ENCODE assay signal across 14 cellular contexts in the genomic region with DNA sequence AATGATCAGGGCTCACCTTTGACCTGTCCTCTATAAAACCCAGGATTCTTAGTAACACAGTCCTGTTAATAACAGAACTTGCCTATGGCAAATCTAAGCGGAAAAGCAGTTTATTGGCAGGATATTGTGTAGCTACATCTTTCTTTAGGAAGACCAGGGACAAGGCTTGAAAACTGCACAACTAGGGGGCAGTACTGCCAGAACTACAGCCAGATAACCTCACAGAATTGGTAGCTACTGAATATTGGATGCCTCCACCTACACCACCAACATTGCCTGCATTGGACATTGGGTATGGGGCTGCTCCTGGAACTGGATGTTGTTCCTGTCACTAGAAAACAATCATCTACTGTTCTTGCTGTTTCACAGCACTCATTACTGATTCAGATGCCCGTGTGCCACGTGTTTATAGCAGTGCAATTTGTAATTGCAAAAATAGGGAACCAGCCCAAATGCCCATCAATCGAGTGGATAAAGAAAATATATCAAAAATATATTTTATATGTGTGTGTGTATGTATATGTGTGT. TPM values are rescaled to one million over a fixed set of nuclear protein-coding genes. Genes with fewer than 3 reads are reported as not detected.
DNase-seq lines count a peak whose midpoint lies in the region; ATAC-seq and TF ChIP-seq lines count a peak whose summit lies in the region.
"Had no signal": no experiment of that assay in that cellular context is flagged by ENCODE, and none has a peak within 500 bp of the region (broad histone marks: within the 10 kb centered on the region; RNA-seq: fewer than 3 reads in every experiment).

No MANE protein-coding gene starts in this region.

- H3K9me3 Mint-ChIP-seq in progenitor cell of endocrine pancreas (ENCODE audit: low read depth), result no peaks in the 10 kb centered on the region
- H3K9me3 Mint-ChIP-seq: effector memory CD8-positive, alpha-beta T cell had no signal

- DNase-seq in PC-3 (peak; percentile 4), epithelial cell of esophagus (ENCODE audit: low read depth) (peak; percentile 0), progenitor cell of endocrine pancreas (ENCODE audit: low spot score, unreplicated experiment) (no peak), H4 (ENCODE audit: low spot score) (no peak), occipital lobe (lab: John Stamatoyannopoulos, UW) (no peak), islet precursor cell (no peak), tibial artery (no peak)
- DNase-seq: amniotic stem cell; effector memory CD8-positive, alpha-beta T cell; heart right ventricle; NCI-H1092; NCI-H226 had no signal

- H3K4me1 ChIP-seq in PC-3 (ENCODE audit: insufficient read depth, low read length), result no peaks in the 10 kb centered on the region
- no peaks in the 10 kb centered on the region for H3K4me1 ChIP-seq in tibial artery
- H3K4me1 ChIP-seq: heart right ventricle had no signal

- H3K27me3 ChIP-seq in PC-3 (ENCODE audit: low read length), result no peaks in the 10 kb centered on the region
- H3K27me3 ChIP-seq in tibial artery, result no peaks in the 10 kb centered on the region

- no peak overlapping the region for H3K9ac ChIP-seq in PC-3 (ENCODE audit: low read length)

- no peaks in the 10 kb centered on the region for H3F3A ChIP-seq in PC-3 (ENCODE audit: low read length, unreplicated experiment)

- peaks cover 5% of the 10 kb centered on the region for H3K27me3 Mint-ChIP-seq in progenitor cell of endocrine pancreas
- H3K27me3 Mint-ChIP-seq: effector memory CD8-positive, alpha-beta T cell had no signal

- H3K4me2 ChIP-seq in PC-3 (ENCODE audit: low read length), result no peak overlapping the region

- no peaks in the 10 kb centered on the region for H3K36me3 Mint-ChIP-seq in progenitor cell of endocrine pancreas (ENCODE audit: insufficient read depth)

- H3K9me2 ChIP-seq in PC-3 (replicated peaks; ENCODE audit: low read length), result no peaks in the 10 kb centered on the region

- no peak overlapping the region for H2AFZ ChIP-seq in PC-3 (ENCODE audit: low read length)

- POLR2A ChIA-PET in PC-3 (lab: Charles Lee; ENCODE audit: unreplicated experiment), result interaction anchor here (0.5 kb wide), 1 partner anchor 1083 kb away, joined by 3 read pairs; no protein-coding TSS in a partner anchor

- no peak overlapping the region for H3K4me3 Mint-ChIP-seq in progenitor cell of endocrine pancreas (ENCODE audit: low read depth)
- H3K4me3 Mint-ChIP-seq: effector memory CD8-positive, alpha-beta T cell had no signal

- H4K20me1 ChIP-seq in PC-3 (ENCODE audit: low read length), result no peaks in the 10 kb centered on the region

- H3K4me3 ChIP-seq in PC-3 (ENCODE audit: low read length) (no peak overlapping the region), epithelial cell of esophagus (ENCODE audit: low read length) (no peak overlapping the region), tibial artery (no peak overlapping the region)
- H3K4me3 ChIP-seq: heart right ventricle had no signal

- BruUV-seq in PC-3 (replicated peaks; lab: Mats Ljungman, UMichigan), result no TSS peak

- ATAC-seq in PC-3, result no peak
- ATAC-seq: effector memory CD8-positive, alpha-beta T cell; heart right ventricle had no signal

- H3K4me1 Mint-ChIP-seq in progenitor cell of endocrine pancreas (ENCODE audit: low read depth), result no peaks in the 10 kb centered on the region

- H3K79me2 ChIP-seq in PC-3 (ENCODE audit: low read length), result no peaks in the 10 kb centered on the region

- intact Hi-C loops in PC-3 (cut with micrococcal nuclease) (no loop called here), tibial artery (cut with DNase I; ENCODE audit: low total_unique reads) (no loop called here)

- TF ChIP-seq CTCF in GM12873 (IDR thresholded peaks at IDR 0.05; ENCODE audit: insufficient read depth, low read depth, low read length, missing control alignments), result peak; percentile 42
- peak; percentile 50 for TF ChIP-seq CTCF in PC-3 (conservative IDR thresholded peaks at IDR 0.05; ENCODE audit: low read depth, low read length)
- no peak for TF ChIP-seq CTCF in epithelial cell of esophagus (IDR thresholded peaks at IDR 0.05; ENCODE audit: insufficient read depth, low read depth, low read length, missing control alignments)
- TF ChIP-seq CTCF in progenitor cell of endocrine pancreas (IDR thresholded peaks at IDR 0.05; ENCODE audit: unreplicated experiment), result peak; percentile 23
- TF ChIP-seq CTCF in tibial artery (IDR thresholded peaks at IDR 0.05), result no peak

- CTCF ChIA-PET in PC-3 (lab: Charles Lee), result interaction anchor here (0.6 kb wide), 1 partner anchor 41 kb away, joined by 3 read pairs; no protein-coding TSS in a partner anchor

- H3K36me3 ChIP-seq in PC-3 (ENCODE audit: low read depth, low read length) (no peaks in the 10 kb centered on the region), tibial artery (no peaks in the 10 kb centered on the region)
- H3K36me3 ChIP-seq: heart right ventricle had no signal

- H3K27ac ChIP-seq in PC-3 (ENCODE audit: low read length) (no peak overlapping the region), tibial artery (no peak overlapping the region)
- H3K27ac ChIP-seq: heart right ventricle had no signal

- H3K9me3 ChIP-seq in PC-3 (ENCODE audit: low read length) (no peaks in the 10 kb centered on the region), tibial artery (no peaks in the 10 kb centered on the region)

- no peak overlapping the region for H3K27ac Mint-ChIP-seq in progenitor cell of endocrine pancreas
- H3K27ac Mint-ChIP-seq: effector memory CD8-positive, alpha-beta T cell had no signal

RNA-seq across cellular contexts. Expression of gene REPS2, which starts 47.4 kb away (rescaled TPM):
- total RNA-seq in PC-3 (2014; rRNA removed) (2.6 and 6.3 TPM in 2 replicates), progenitor cell of endocrine pancreas (2.6 and 4.3 TPM in 2 replicates), occipital lobe (37.7 TPM)
- total RNA-seq in H4 (2014; rRNA removed; shearing (Covaris generic)), result 0.53 and 1.1 TPM in 2 replicates
- total RNA-seq: T-helper 2 cell treated with Interferon-gamma antibody and Interleukin-4, amounts not matched to agents 100 ng/mL and 5 ng/mL, for 36 hours had no signal

Comparison
In these comparisons a context has a peak if more than half of its experiments do, and no peak if none do; other contexts are left out.
1. CTCF ChIP-seq: peak in GM12873 (single experiment), PC-3 (single experiment) and progenitor cell of endocrine pancreas (single experiment); none in epithelial cell of esophagus (single experiment) and tibial artery (0 of 2).
2. DNase-seq: peak in PC-3 (single experiment) and epithelial cell of esophagus (single experiment); none in progenitor cell of endocrine pancreas (single experiment), H4 (single experiment), occipital lobe (single experiment), islet precursor cell (single experiment) and tibial artery (0 of 2).